In genomic region chr1:14117700-14118099, GRCh38 we compare ENCODE assay signal across 28 cellular contexts.
DNase-seq lines count a peak whose midpoint lies in the region; ATAC-seq, FAIRE-seq and TF ChIP-seq lines count a peak whose summit lies in the region.
"Had no signal": no experiment of that assay in that cellular context is flagged by ENCODE, and none has a peak within 500 bp of the region (broad histone marks: within the 10 kb centered on the region; RNA-seq: fewer than 3 reads in every experiment).

No MANE protein-coding gene starts in this region.

- H3K27ac Mint-ChIP-seq in activated T-helper 1 cell treated with anti-CD3 and anti-CD28 coated beads, Interleukin-12 subunit alpha, Interleukin-12 subunit beta, Interleukin-2, Interleukin-4 antibody, amounts not matched to agents 30 ng/mL and 10 ng/mL and 1 ng/mL, durations not matched to agents 14 hours and 24 hours and 36 hours = no peak overlapping the region
- H3K27ac Mint-ChIP-seq: CD14-positive monocyte; CD4-positive, alpha-beta T cell; CD8-positive, alpha-beta memory T cell; HFFc6 had no signal

- ATAC-seq in GM21381 (IDR thresholded peaks at IDR 0.05; ENCODE audit: unreplicated experiment) = peak; percentile 55
- ATAC-seq in HG03354 (IDR thresholded peaks at IDR 0.05; ENCODE audit: poor library complexity, severe bottlenecking, unreplicated experiment) = peak; percentile 57
- ATAC-seq in left lung = no peak
- ATAC-seq: A549, GM12878 had no signal

- intact Hi-C loops in activated T-helper 1 cell treated with anti-CD3 and anti-CD28 coated beads, Interleukin-12 subunit alpha, Interleukin-12 subunit beta, Interleukin-2, Interleukin-4 antibody, amounts not matched to agents 30 ng/mL and 10 ng/mL and 1 ng/mL, durations not matched to agents 14 hours and 24 hours and 36 hours (cut with micrococcal nuclease) = no loop called here
- intact Hi-C loops in left lung (cut with DNase I) = no loop called here

- peak; percentile 69 for DNase-seq in bronchial epithelial cell (ENCODE audit: low read depth)
- peak; percentile 74 for DNase-seq in kidney tubule cell (ENCODE audit: low spot score)
- no peak for DNase-seq in SW 1271 (lab: John Stamatoyannopoulos, UW)
- DNase-seq in GM19240 (ENCODE audit: insufficient read length, low spot score) = no peak
- DNase-seq in activated T-helper 1 cell treated with anti-CD3 and anti-CD28 coated beads, Interleukin-12 subunit alpha, Interleukin-12 subunit beta, Interleukin-2, Interleukin-4 antibody, amounts not matched to agents 30 ng/mL and 10 ng/mL and 1 ng/mL, durations not matched to agents 14 hours and 24 hours and 36 hours (ENCODE audit: low spot score) = no peak
- no peak for DNase-seq in left lung
- DNase-seq: 8988T; ACHN; AML-193; BE2C; CD4-positive, alpha-beta T cell; CD8-positive, alpha-beta memory T cell; DMS 273 treated with DMSO at 0.1 percent for 48 hours; DMS79; EL; GDM1; GOT3; HFFc6 had no signal

- no peaks in the 10 kb centered on the region for H3K4me1 Mint-ChIP-seq in activated T-helper 1 cell treated with anti-CD3 and anti-CD28 coated beads, Interleukin-12 subunit alpha, Interleukin-12 subunit beta, Interleukin-2, Interleukin-4 antibody, amounts not matched to agents 30 ng/mL and 10 ng/mL and 1 ng/mL, durations not matched to agents 14 hours and 24 hours and 36 hours (ENCODE audit: low read depth)
- H3K4me1 Mint-ChIP-seq: CD14-positive monocyte had no signal

- TF ChIP-seq CTCF in bronchial epithelial cell (IDR thresholded peaks at IDR 0.05; ENCODE audit: insufficient read depth, low read length, severe bottlenecking) (no peak), left lung (IDR thresholded peaks at IDR 0.05) (no peak)

- H3K4me3 Mint-ChIP-seq in activated T-helper 1 cell treated with anti-CD3 and anti-CD28 coated beads, Interleukin-12 subunit alpha, Interleukin-12 subunit beta, Interleukin-2, Interleukin-4 antibody, amounts not matched to agents 30 ng/mL and 10 ng/mL and 1 ng/mL, durations not matched to agents 14 hours and 24 hours and 36 hours = no peak overlapping the region
- H3K4me3 Mint-ChIP-seq: CD14-positive monocyte; CD4-positive, alpha-beta T cell; CD8-positive, alpha-beta memory T cell; HFFc6 had no signal

- peaks cover 6% of the 10 kb centered on the region for H3K9me3 Mint-ChIP-seq in activated T-helper 1 cell treated with anti-CD3 and anti-CD28 coated beads, Interleukin-12 subunit alpha, Interleukin-12 subunit beta, Interleukin-2, Interleukin-4 antibody, amounts not matched to agents 30 ng/mL and 10 ng/mL and 1 ng/mL, durations not matched to agents 14 hours and 24 hours and 36 hours

- peaks cover 0 to 4% of the 10 kb centered on the region in 2 donors for H3K4me1 ChIP-seq in left lung
- H3K4me1 ChIP-seq: A549, BE2C, HAP-1 had no signal

- H3K27me3 ChIP-seq in bronchial epithelial cell (ENCODE audit: control insufficient read depth, insufficient read depth, low read length) (no peaks in the 10 kb centered on the region), left lung (no peaks in the 10 kb centered on the region)
- H3K27me3 ChIP-seq: BE2C had no signal

- H3K36me3 ChIP-seq in bronchial epithelial cell (ENCODE audit: control insufficient read depth, insufficient read depth, low read length) (no peaks in the 10 kb centered on the region), left lung (no peaks in the 10 kb centered on the region)
- H3K36me3 ChIP-seq: BE2C; BLaER1 treated with 17β-estradiol and CSF1 and Interleukin-3, amounts not matched to agents 10 nM and 100 nM; HAP-1 had no signal

- H3K27me3 Mint-ChIP-seq in activated T-helper 1 cell treated with anti-CD3 and anti-CD28 coated beads, Interleukin-12 subunit alpha, Interleukin-12 subunit beta, Interleukin-2, Interleukin-4 antibody, amounts not matched to agents 30 ng/mL and 10 ng/mL and 1 ng/mL, durations not matched to agents 14 hours and 24 hours and 36 hours (ENCODE audit: insufficient read depth) = no peaks in the 10 kb centered on the region

- H3K27ac ChIP-seq in left lung = no peak overlapping the region
- H3K27ac ChIP-seq: A549; BLaER1 treated with 17β-estradiol and CSF1 and Interleukin-3, amounts not matched to agents 10 nM and 100 nM had no signal

- H3K36me3 Mint-ChIP-seq in activated T-helper 1 cell treated with anti-CD3 and anti-CD28 coated beads, Interleukin-12 subunit alpha, Interleukin-12 subunit beta, Interleukin-2, Interleukin-4 antibody, amounts not matched to agents 30 ng/mL and 10 ng/mL and 1 ng/mL, durations not matched to agents 14 hours and 24 hours and 36 hours (ENCODE audit: low read depth) = no peaks in the 10 kb centered on the region
- H3K36me3 Mint-ChIP-seq: CD14-positive monocyte; CD8-positive, alpha-beta memory T cell had no signal

- H3K9me3 ChIP-seq in left lung = no peaks in the 10 kb centered on the region
- H3K9me3 ChIP-seq: A549, BE2C, HAP-1 had no signal

- H3K4me3 ChIP-seq in bronchial epithelial cell (ENCODE audit: low read depth, low read length) = no peak overlapping the region
- H3K4me3 ChIP-seq in left lung = no peak overlapping the region
- H3K4me3 ChIP-seq: A549; BLaER1 treated with 17β-estradiol and CSF1 and Interleukin-3, amounts not matched to agents 10 nM and 100 nM; GM12878; HAP-1 had no signal

- FAIRE-seq in bronchial epithelial cell (lab: Jason Lieb, UNC) = no peak
- FAIRE-seq: A549, D721Med, GM12878, GM19239, H54 had no signal

Comparison
In these comparisons a context has a peak if more than half of its experiments do, and no peak if none do; other contexts are left out.
1. DNase-seq: peak in bronchial epithelial cell (single experiment) and kidney tubule cell (single experiment); none in SW 1271 (0 of 2), GM19240 (single experiment), activated T-helper 1 cell treated with anti-CD3 and anti-CD28 coated beads, Interleukin-12 subunit alpha, Interleukin-12 subunit beta, Interleukin-2, Interleukin-4 antibody, amounts not matched to agents 30 ng/mL and 10 ng/mL and 1 ng/mL, durations not matched to agents 14 hours and 24 hours and 36 hours (single experiment) and left lung (0 of 2).